Comparison of ENCODE assay signal across 23 cellular contexts in genomic region chr11:118749429-118749828, GRCh38. TPM values are rescaled to one million over a fixed set of nuclear protein-coding genes. Genes with fewer than 3 reads are reported as not detected.
DNase-seq lines count a peak whose midpoint lies in the region; ATAC-seq and TF ChIP-seq lines count a peak whose summit lies in the region.
"Had no signal": no experiment of that assay in that cellular context is flagged by ENCODE, and none has a peak within 500 bp of the region (broad histone marks: within the 10 kb centered on the region; RNA-seq: fewer than 3 reads in every experiment).

No MANE protein-coding gene starts in this region.

- H3K9me3 Mint-ChIP-seq in CD4-positive, alpha-beta T cell, result no peaks in the 10 kb centered on the region
- H3K9me3 Mint-ChIP-seq in neural progenitor cell, result no peaks in the 10 kb centered on the region
- H3K9me3 Mint-ChIP-seq: activated CD4-positive, alpha-beta memory T cell treated with anti-CD3 and anti-CD28 coated beads for 36 hours; activated naive CD4-positive, alpha-beta T cell treated with anti-CD3 and anti-CD28 coated beads, Interleukin-2, amount 50 U/mL, for 72 hours; H9 had no signal

- H3K4me3 ChIP-seq in HUES48 (ENCODE audit: low read depth, low read length) (no peak overlapping the region), heart right ventricle (no peak overlapping the region), neural progenitor cell (no peak overlapping the region)
- H3K4me3 ChIP-seq: coronary artery, pancreas, sigmoid colon had no signal

- H3F3A ChIP-seq in neural progenitor cell (ENCODE audit: low read depth), result peaks cover 63% of the 10 kb centered on the region

- no peak overlapping the region for H3K27ac ChIP-seq in CD4-positive, alpha-beta T cell (ENCODE audit: low read depth, low read length)
- peak overlapping the region; percentile 31 for H3K27ac ChIP-seq in HUES48 (ENCODE audit: low read depth, low read length)
- peak overlapping the region in 2 of 10 donors; percentile 33 to 68 for H3K27ac ChIP-seq in heart right ventricle
- peak overlapping the region; percentile 56 for H3K27ac ChIP-seq in neural progenitor cell
- H3K27ac ChIP-seq: brain microvascular endothelial cell, pancreas, RWPE1, sigmoid colon had no signal

- H3K9me3 ChIP-seq in CD4-positive, alpha-beta T cell (ENCODE audit: control insufficient read depth, low read length), result no peaks in the 10 kb centered on the region
- H3K9me3 ChIP-seq in HUES48 (ENCODE audit: control insufficient read depth, insufficient read depth, low read length) (no peaks in the 10 kb centered on the region), heart right ventricle (no peaks in the 10 kb centered on the region), neural progenitor cell (ENCODE audit: low read depth) (no peaks in the 10 kb centered on the region)
- H3K9me3 ChIP-seq: pancreas, sigmoid colon had no signal

- no peak for ATAC-seq in CD4-positive, alpha-beta T cell (ENCODE audit: poor library complexity)
- ATAC-seq in heart right ventricle (peak; percentile 29 to 79 (median 75)), HG02884 (IDR thresholded peaks at IDR 0.05; ENCODE audit: unreplicated experiment) (no peak), GM18511 (IDR thresholded peaks at IDR 0.05; ENCODE audit: unreplicated experiment) (no peak)
- ATAC-seq: activated naive CD4-positive, alpha-beta T cell treated with anti-CD3 and anti-CD28 coated beads, Interleukin-2, amount 50 U/mL, for 72 hours had no signal

- TF ChIP-seq CTCF in CD4-positive, alpha-beta T cell (IDR thresholded peaks at IDR 0.05), result no peak
- TF ChIP-seq CTCF in heart right ventricle (IDR thresholded peaks at IDR 0.05) (no peak), neural progenitor cell (IDR thresholded peaks at IDR 0.05) (no peak)

- H3K36me3 ChIP-seq in HUES48 (ENCODE audit: control insufficient read depth, insufficient read depth, low read length) (peaks cover 60% of the 10 kb centered on the region), heart right ventricle (peaks cover 0 to 70% (median 40%) of the 10 kb centered on the region in 9 donors), neural progenitor cell (peaks cover 18% of the 10 kb centered on the region)

- intact Hi-C loops in CD4-positive, alpha-beta T cell (cut with DNase I, micrococcal nuclease), result loop anchor here (5.0 kb wide), 1 partner anchor 57 kb away; no protein-coding TSS in a partner anchor
- intact Hi-C loops in heart right ventricle (cut with DNase I), result no loop called here

- peak overlapping the region; percentile 25 for H3K4me3 Mint-ChIP-seq in CD4-positive, alpha-beta T cell
- H3K4me3 Mint-ChIP-seq in neural progenitor cell, result no peak overlapping the region
- H3K4me3 Mint-ChIP-seq: activated CD4-positive, alpha-beta memory T cell treated with anti-CD3 and anti-CD28 coated beads for 36 hours; H9 had no signal

- H3K27me3 Mint-ChIP-seq in CD4-positive, alpha-beta T cell, result no peaks in the 10 kb centered on the region
- no peaks in the 10 kb centered on the region for H3K27me3 Mint-ChIP-seq in neural progenitor cell (ENCODE audit: insufficient read depth, low read depth)
- H3K27me3 Mint-ChIP-seq: activated CD4-positive, alpha-beta memory T cell treated with anti-CD3 and anti-CD28 coated beads for 36 hours had no signal

- H3K27ac Mint-ChIP-seq in CD4-positive, alpha-beta T cell, result peak overlapping the region; percentile 67
- H3K27ac Mint-ChIP-seq in neural progenitor cell, result no peak overlapping the region
- H3K27ac Mint-ChIP-seq: activated naive CD4-positive, alpha-beta T cell treated with anti-CD3 and anti-CD28 coated beads, Interleukin-2, amount 50 U/mL, for 72 hours had no signal

- H3K27me3 ChIP-seq in CD4-positive, alpha-beta T cell (ENCODE audit: control insufficient read depth, insufficient read depth, low read length), result no peaks in the 10 kb centered on the region
- no peaks in the 10 kb centered on the region for H3K27me3 ChIP-seq in HUES48 (ENCODE audit: control insufficient read depth, insufficient read depth, low read length)
- no peaks in the 10 kb centered on the region for H3K27me3 ChIP-seq in heart right ventricle
- no peaks in the 10 kb centered on the region for H3K27me3 ChIP-seq in neural progenitor cell
- H3K27me3 ChIP-seq: brain microvascular endothelial cell, pancreas, sigmoid colon had no signal

- H3K4me1 ChIP-seq in HUES48 (ENCODE audit: control insufficient read depth, insufficient read depth, low read length) (peaks cover 4% of the 10 kb centered on the region), heart right ventricle (peaks cover 0 to 25% (median 10%) of the 10 kb centered on the region in 9 donors), neural progenitor cell (peaks cover 3% of the 10 kb centered on the region)
- H3K4me1 ChIP-seq: pancreas had no signal

- WGBS in heart right ventricle, 2 donors, result 46 to 67% methylated on average over 6 of the region's 6 CpGs

- no peak overlapping the region for H3K9ac ChIP-seq in HUES48 (ENCODE audit: low read depth, low read length)
- no peak overlapping the region for H3K9ac ChIP-seq in neural progenitor cell

- peaks cover 13% of the 10 kb centered on the region for H3K4me1 Mint-ChIP-seq in CD4-positive, alpha-beta T cell (ENCODE audit: low read depth)
- H3K4me1 Mint-ChIP-seq in neural progenitor cell, result no peaks in the 10 kb centered on the region

- no peak for DNase-seq in CD4-positive, alpha-beta T cell
- DNase-seq in heart right ventricle (peak in 1 of 2 donors; percentile 12), neural progenitor cell (ENCODE audit: low spot score) (no peak), NCI-H2227 (lab: John Stamatoyannopoulos, UW; ENCODE audit: unreplicated experiment) (no peak)
- DNase-seq: activated CD4-positive, alpha-beta memory T cell treated with anti-CD3 and anti-CD28 coated beads for 36 hours; activated CD4-positive, CD25-positive, alpha-beta regulatory T cell; brain microvascular endothelial cell; DND-41; glutamatergic neuron; H9; IMR-90; NCI-H1417 treated with DMSO at 0.1 percent for 48 hours; NCI-H2107; NCI-H510A treated with DMSO at 0.1 percent for 48 hours; pancreas; sigmoid colon; T1000 had no signal

- peaks cover 61% of the 10 kb centered on the region for H3K36me3 Mint-ChIP-seq in CD4-positive, alpha-beta T cell (ENCODE audit: low read depth)
- peaks cover 32% of the 10 kb centered on the region for H3K36me3 Mint-ChIP-seq in neural progenitor cell

- no peak overlapping the region for H3K4me2 ChIP-seq in neural progenitor cell

- CTCF ChIA-PET in CD4-positive, alpha-beta T cell (lab: Charles Lee), result interaction anchor here (2.0 kb wide), 1 partner anchor 59 kb away, joined by 8 read pairs; no protein-coding TSS in a partner anchor

- peaks cover 37% of the 10 kb centered on the region for H4K20me1 ChIP-seq in neural progenitor cell (ENCODE audit: low read depth)

- no peaks in the 10 kb centered on the region for H3K79me2 ChIP-seq in neural progenitor cell (ENCODE audit: low read depth)

- POLR2A ChIA-PET in CD4-positive, alpha-beta T cell (lab: Charles Lee), result no interaction called here

- no peak overlapping the region for H2AFZ ChIP-seq in neural progenitor cell (replicated peaks)

RNA-seq across cellular contexts. Expression of gene DDX6, which starts 41.5 kb away (rescaled TPM):
- total RNA-seq in CD4-positive, alpha-beta T cell, result 100 to 1,000 TPM; 341 to 355 TPM
- total RNA-seq in heart right ventricle, result 100 to 1,000 TPM in 9 of 10 donors, 10 to 100 TPM in 1; 89.0 to 179 (median 136) TPM
- polyA plus RNA-seq in heart right ventricle, result 10 to 100 TPM; 17.1 to 23.9 TPM
- total RNA-seq in neural progenitor cell (ENCODE audit: low replicate concordance), result 191 and 332 TPM in 2 replicates

Comparison
In these comparisons a context has a peak if more than half of its experiments do, and no peak if none do; other contexts are left out.
1. ATAC-seq: peak in heart right ventricle (8 of 8); none in CD4-positive, alpha-beta T cell (single experiment), HG02884 (single experiment) and GM18511 (single experiment).
2. intact Hi-C loops: an anchor here in CD4-positive, alpha-beta T cell (5.0 kb wide); none called in heart right ventricle.